In the genomic region with DNA sequence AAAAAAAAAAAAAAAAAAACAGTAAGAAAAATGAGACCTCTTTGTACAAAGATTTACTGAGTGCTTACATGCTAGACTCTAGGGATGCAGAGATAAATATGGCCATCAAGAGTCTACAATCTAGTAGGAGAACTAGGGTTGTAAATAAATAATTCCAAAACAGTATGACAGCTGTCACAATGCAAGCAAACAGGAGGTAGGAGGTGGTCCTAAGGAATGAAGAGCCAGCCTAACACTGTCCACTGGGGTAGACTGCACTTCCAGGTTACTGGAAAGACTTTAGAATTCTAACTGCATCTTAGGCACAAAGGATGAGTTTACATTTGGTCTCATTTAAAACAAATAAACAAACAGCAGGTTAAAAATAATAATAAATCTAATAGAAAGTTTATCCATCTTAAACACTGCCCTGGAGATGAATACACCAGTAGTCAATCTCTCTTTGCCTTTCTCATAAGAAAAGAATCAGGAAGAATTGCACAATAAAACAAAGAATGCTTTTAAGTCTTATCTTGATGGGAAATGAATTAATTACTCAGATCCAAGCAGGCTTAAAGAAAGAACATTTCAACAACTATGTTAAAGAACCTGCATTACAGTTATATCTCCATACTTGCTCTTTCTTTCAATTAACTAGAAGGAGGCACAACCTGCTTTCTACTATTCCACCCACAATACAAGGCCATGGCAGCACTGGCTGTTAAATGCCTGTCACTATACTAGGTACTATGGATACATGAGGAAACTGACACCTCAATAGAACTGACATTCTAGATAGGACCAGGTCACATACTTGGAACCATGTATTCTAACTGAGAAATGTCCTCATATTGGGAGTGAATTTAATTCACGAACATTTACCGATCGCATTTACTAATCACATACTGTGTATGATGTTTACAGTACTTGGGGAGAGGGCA, we compare ENCODE assay signal across 1 cellular context.
TF ChIP-seq lines count a peak whose summit lies in the region.

No MANE protein-coding gene starts in this region.

TF ChIP-seq in A549, 52 proteins besides CTCF, POLR2A, EP300 and RAD21:
- TF ChIP-seq NPAS2 (CRISPR knock-in tag; IDR thresholded peaks at IDR 0.05; ENCODE audit: borderline replicate concordance): no peak
- no peak for TF ChIP-seq JUNB (IDR thresholded peaks at IDR 0.05)
- no peak for TF ChIP-seq RCOR1 (IDR thresholded peaks at IDR 0.05; ENCODE audit: low read depth, low read length)
- TF ChIP-seq HOXB13 (CRISPR knock-in tag; IDR thresholded peaks at IDR 0.05; ENCODE audit: low read depth): no peak
- TF ChIP-seq RARB (CRISPR knock-in tag; IDR thresholded peaks at IDR 0.05): no peak
- TF ChIP-seq, protein P1, sequence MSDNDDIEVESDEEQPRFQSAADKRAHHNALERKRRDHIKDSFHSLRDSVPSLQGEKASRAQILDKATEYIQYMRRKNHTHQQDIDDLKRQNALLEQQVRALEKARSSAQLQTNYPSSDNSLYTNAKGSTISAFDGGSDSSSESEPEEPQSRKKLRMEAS (IDR thresholded peaks at IDR 0.05): no peak
- no peak for TF ChIP-seq HDAC2 (IDR thresholded peaks at IDR 0.05)
- TF ChIP-seq RNF2 (IDR thresholded peaks at IDR 0.05; ENCODE audit: borderline replicate concordance, low read depth): no peak
- TF ChIP-seq MAFK (IDR thresholded peaks at IDR 0.05; ENCODE audit: partially characterized antibody): no peak
- no peak for TF ChIP-seq NR3C1 (IDR thresholded peaks at IDR 0.05)
- TF ChIP-seq, protein P2, sequence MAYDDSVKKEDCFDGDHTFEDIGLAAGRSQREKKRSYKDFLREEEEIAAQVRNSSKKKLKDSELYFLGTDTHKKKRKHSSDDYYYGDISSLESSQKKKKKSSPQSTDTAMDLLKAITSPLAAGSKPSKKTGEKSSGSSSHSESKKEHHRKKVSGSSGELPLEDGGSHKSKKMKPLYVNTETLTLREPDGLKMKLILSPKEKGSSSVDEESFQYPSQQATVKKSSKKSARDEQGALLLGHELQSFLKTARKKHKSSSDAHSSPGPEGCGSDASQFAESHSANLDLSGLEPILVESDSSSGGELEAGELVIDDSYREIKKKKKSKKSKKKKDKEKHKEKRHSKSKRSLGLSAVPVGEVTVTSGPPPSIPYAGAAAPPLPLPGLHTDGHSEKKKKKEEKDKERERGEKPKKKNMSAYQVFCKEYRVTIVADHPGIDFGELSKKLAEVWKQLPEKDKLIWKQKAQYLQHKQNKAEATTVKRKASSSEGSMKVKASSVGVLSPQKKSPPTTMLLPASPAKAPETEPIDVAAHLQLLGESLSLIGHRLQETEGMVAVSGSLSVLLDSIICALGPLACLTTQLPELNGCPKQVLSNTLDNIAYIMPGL (CRISPR knock-in tag; IDR thresholded peaks at IDR 0.05; ENCODE audit: borderline replicate concordance): no peak
- no peak for TF ChIP-seq EHF (CRISPR knock-in tag; IDR thresholded peaks at IDR 0.05)
- TF ChIP-seq ZSCAN20 (CRISPR knock-in tag; IDR thresholded peaks at IDR 0.05): no peak
- TF ChIP-seq PHF8 (IDR thresholded peaks at IDR 0.05; ENCODE audit: borderline replicate concordance, low read depth): no peak
- no peak for TF ChIP-seq TP53 (CRISPR knock-in tag; IDR thresholded peaks at IDR 0.05)
- TF ChIP-seq JUN (IDR thresholded peaks at IDR 0.05): no peak
